In genomic region chr6:13528232-13528631, GRCh38 we compare ENCODE assay signal across 18 cellular contexts. TPM values are rescaled to one million over a fixed set of nuclear protein-coding genes. Genes with fewer than 3 reads are reported as not detected.
A peak's percentile ranks its signal among the peaks of the same experiment; 100 is the strongest.
DNase-seq lines count a peak whose midpoint lies in the region; ATAC-seq and TF ChIP-seq lines count a peak whose summit lies in the region.
"Had no signal": no experiment of that assay in that cellular context is flagged by ENCODE, and none has a peak within 500 bp of the region (broad histone marks: within the 10 kb centered on the region; RNA-seq: fewer than 3 reads in every experiment).

No MANE protein-coding gene starts in this region.

- no peak overlapping the region for H3K4me3 ChIP-seq in IMR-90 (ENCODE audit: insufficient read depth, low read depth, low read length)
- H3K4me3 ChIP-seq in cardiac fibroblast (replicated peaks in 1 of 2; ENCODE audit: low read depth in 2 of 2, low read length in 2 of 2): no peak overlapping the region
- no peak overlapping the region for H3K4me3 ChIP-seq in neuronal stem cell (ENCODE audit: low read length in 2 of 2)
- H3K4me3 ChIP-seq: GM12878, GM23338, PC-9, sigmoid colon had no signal

- intact Hi-C loops in IMR-90 (cut with micrococcal nuclease): no loop called here

- no peak overlapping the region for H4K5ac ChIP-seq in IMR-90 (ENCODE audit: low read depth, low read length)

- H4K91ac ChIP-seq in IMR-90 (ENCODE audit: insufficient read depth, low read depth, low read length): no peak overlapping the region
- no peak overlapping the region for H4K91ac ChIP-seq in neuronal stem cell (ENCODE audit: low read depth, low read length, poor library complexity)

- no peak overlapping the region for H3K4ac ChIP-seq in IMR-90 (ENCODE audit: low read depth, low read length)
- no peak overlapping the region for H3K4ac ChIP-seq in neuronal stem cell (ENCODE audit: low read length)

- H2BK15ac ChIP-seq in IMR-90 (ENCODE audit: low read depth, low read length) (no peak overlapping the region), neuronal stem cell (ENCODE audit: low read length) (no peak overlapping the region)

- no peak overlapping the region for H3K27ac ChIP-seq in IMR-90 (ENCODE audit: insufficient read depth, low read length)
- no peak overlapping the region for H3K27ac ChIP-seq in neuronal stem cell (replicated peaks; ENCODE audit: low read length)
- H3K27ac ChIP-seq: PC-9 had no signal

- H3K9me3 ChIP-seq in IMR-90 (ENCODE audit: control insufficient read depth, insufficient read depth, low read length): no peaks in the 10 kb centered on the region
- H3K9me3 ChIP-seq in neuronal stem cell (replicated peaks in 1 of 2; ENCODE audit: control insufficient read depth in 2 of 2, insufficient read depth in 1 of 2, low read depth in 1 of 2, low read length in 2 of 2): no peaks in the 10 kb centered on the region
- H3K9me3 ChIP-seq: sigmoid colon had no signal

- H3K27me3 ChIP-seq in IMR-90 (ENCODE audit: control insufficient read depth, insufficient read depth, low read length) (peaks cover 8% of the 10 kb centered on the region), neuronal stem cell (ENCODE audit: control insufficient read depth in 3 of 3, insufficient read depth in 3 of 3, low read depth in 1 of 3, low read length in 3 of 3) (peaks cover 0 to 15% (median 0%) of the 10 kb centered on the region in 3 experiments)
- H3K27me3 ChIP-seq: sigmoid colon had no signal

- H2BK120ac ChIP-seq in IMR-90 (ENCODE audit: low read depth, low read length) (no peak overlapping the region), neuronal stem cell (ENCODE audit: low read depth, low read length) (no peak overlapping the region)

- H3K36me3 ChIP-seq in IMR-90 (ENCODE audit: control insufficient read depth, insufficient read depth, low read length) (no peaks in the 10 kb centered on the region), neuronal stem cell (replicated peaks in 1 of 2; ENCODE audit: control insufficient read depth in 2 of 2, insufficient read depth in 2 of 2, low read length in 2 of 2) (no peaks in the 10 kb centered on the region)
- H3K36me3 ChIP-seq: sigmoid colon had no signal

- CTCF ChIA-PET in IMR-90 (lab: Yijun Ruan, JAX): no interaction called here

- no peak for TF ChIP-seq POLR2A in IMR-90 (IDR thresholded peaks at IDR 0.05; ENCODE audit: low read depth, low read length)

- WGBS in IMR-90 (ENCODE audit: extremely low coverage in 2 of 2, insufficient read length in 1 of 2), 2 experiments: no CpG with 5 or more reads among the region's 3 CpGs
- no CpG with 5 or more reads among the region's 3 CpGs for WGBS in neuronal stem cell (ENCODE audit: extremely low coverage in 2 of 2, insufficient read length in 2 of 2, insufficient replicate concordance in 1 of 2), 2 donors

- no peak overlapping the region for H3K4me2 ChIP-seq in IMR-90 (ENCODE audit: low read depth, low read length)
- no peak overlapping the region for H3K4me2 ChIP-seq in neuronal stem cell (ENCODE audit: insufficient read depth, low read length, poor library complexity, severe bottlenecking)
- H3K4me2 ChIP-seq: PC-9 had no signal

- in situ Hi-C loops in IMR-90 (cut with MboI; ENCODE audit: low sequenced_read_pairs): loop anchor here (25.0 kb wide), 1 partner anchor 341 kb away; no protein-coding TSS in a partner anchor

- BruUV-seq in IMR-90 (replicated peaks; lab: Mats Ljungman, UMichigan): no TSS peak

- H3K4me1 ChIP-seq in IMR-90 (ENCODE audit: control insufficient read depth, insufficient read depth, low read length) (no peaks in the 10 kb centered on the region), neuronal stem cell (ENCODE audit: control insufficient read depth in 2 of 2, insufficient read depth in 1 of 2, low read depth in 1 of 2, low read length in 2 of 2) (peaks cover 3 to 7% of the 10 kb centered on the region in 2 donors)
- H3K4me1 ChIP-seq: sigmoid colon had no signal

- no peak overlapping the region for H4K8ac ChIP-seq in IMR-90 (ENCODE audit: low read depth in 2 of 2, low read length in 2 of 2)
- H4K8ac ChIP-seq in neuronal stem cell (ENCODE audit: low read depth, low read length): no peak overlapping the region

- H3K23ac ChIP-seq in IMR-90 (ENCODE audit: low read depth, low read length) (no peak overlapping the region), neuronal stem cell (ENCODE audit: low read depth, low read length, poor library complexity) (no peak overlapping the region)

- H3K9ac ChIP-seq in IMR-90 (ENCODE audit: low read depth, low read length): no peak overlapping the region
- H3K9ac ChIP-seq in neuronal stem cell (ENCODE audit: low read depth, low read length, poor library complexity): no peak overlapping the region

- H3K79me1 ChIP-seq in IMR-90 (ENCODE audit: low read depth in 1 of 2, low read length in 2 of 2) (no peaks in the 10 kb centered on the region), neuronal stem cell (ENCODE audit: low read depth, low read length) (no peaks in the 10 kb centered on the region)

- POLR2A ChIA-PET in IMR-90 (lab: Charles Lee; ENCODE audit: unreplicated experiment): no interaction called here

- no peak overlapping the region for H2BK5ac ChIP-seq in IMR-90 (ENCODE audit: low read depth, low read length, poor library complexity, severe bottlenecking)
- H2BK5ac ChIP-seq in neuronal stem cell (ENCODE audit: low read length): no peak overlapping the region

- no peak overlapping the region for H2BK12ac ChIP-seq in neuronal stem cell (ENCODE audit: low read length)

- no peak overlapping the region for H2AK9ac ChIP-seq in IMR-90 (replicated peaks; ENCODE audit: low read depth, low read length, poor library complexity)

- H3K56ac ChIP-seq in IMR-90 (ENCODE audit: extremely low read depth, insufficient read depth, low read length): no peak overlapping the region

- dilution Hi-C loops in IMR-90 (cut with HindIII; ENCODE audit: low sequenced_read_pairs, unreplicated experiment): no loop called here

- peak; percentile 24 to 25 for DNase-seq in AML-193 (lab: John Stamatoyannopoulos, UW)
- DNase-seq in IMR-90: no peak
- peak; percentile 25 to 30 for DNase-seq in cardiac fibroblast (ENCODE audit: low read depth in 2 of 2)
- no peak for DNase-seq in left lobe of liver (ENCODE audit: low spot score)
- no peak for DNase-seq in neuronal stem cell (ENCODE audit: low spot score)
- DNase-seq in MV-4-11 (lab: John Stamatoyannopoulos, UW): no peak
- DNase-seq: activated CD4-positive, alpha-beta T cell treated with anti-CD3 and anti-CD28 coated beads, Interleukin-2, amount 50 U/mL, for 4 hours; activated naive CD8-positive, alpha-beta T cell treated with anti-CD3 and anti-CD28 coated beads, Interleukin-2, amount 10 ng/mL, durations not matched to agents 7 days and 5 days; foreskin melanocyte; NCI-H187 treated with DMSO at 0.1 percent for 48 hours; NCI-H524; PC-9; sigmoid colon; stimulated activated CD4-positive, alpha-beta T cell treated with anti-CD3 and anti-CD28 coated beads, Interleukin-2, amount 100 ng/mL, for 24 hours had no signal

- no peak overlapping the region for H2AFZ ChIP-seq in IMR-90 (replicated peaks; ENCODE audit: low read length, poor library complexity)
- no peak overlapping the region for H2AFZ ChIP-seq in neuronal stem cell (ENCODE audit: low read length)
- H2AFZ ChIP-seq: PC-9 had no signal

- H2AK5ac ChIP-seq in IMR-90 (ENCODE audit: low read depth, low read length) (no peak overlapping the region), neuronal stem cell (ENCODE audit: low read depth, low read length) (no peak overlapping the region)

- H3K18ac ChIP-seq in IMR-90 (ENCODE audit: low read depth, low read length): no peak overlapping the region
- H3K18ac ChIP-seq in neuronal stem cell (ENCODE audit: low read length): no peak overlapping the region

- TF ChIP-seq CTCF in IMR-90 (conservative IDR thresholded peaks at IDR 0.05; ENCODE audit: low read depth, low read length): peak; percentile 15; the same call in 1 of the 2 replicates
- no peak for TF ChIP-seq CTCF in cardiac fibroblast (IDR thresholded peaks at IDR 0.05; ENCODE audit: low read depth, low read length)

- TF ChIP-seq RAD21 in IMR-90 (IDR thresholded peaks at IDR 0.05; ENCODE audit: low read length): no peak

- no peak overlapping the region for H3K14ac ChIP-seq in IMR-90 (replicated peaks; ENCODE audit: low read depth, low read length)
- no peak overlapping the region for H3K14ac ChIP-seq in neuronal stem cell (ENCODE audit: low read length)

- H2BK20ac ChIP-seq in IMR-90 (ENCODE audit: low read depth, low read length): no peak overlapping the region

- no peaks in the 10 kb centered on the region for H4K20me1 ChIP-seq in IMR-90 (ENCODE audit: insufficient read depth, low read length)

- ATAC-seq in IMR-90 (ENCODE audit: low read depth): no peak
- ATAC-seq in left lobe of liver: peak; percentile 32
- no peak for ATAC-seq in GM19467 (IDR thresholded peaks at IDR 0.05; ENCODE audit: unreplicated experiment)
- ATAC-seq in GM21381 (IDR thresholded peaks at IDR 0.05; ENCODE audit: unreplicated experiment): no peak
- ATAC-seq: GM12878 had no signal

- no peaks in the 10 kb centered on the region for H3K9me1 ChIP-seq in IMR-90 (ENCODE audit: insufficient read depth, low read length)

TF ChIP-seq in IMR-90, 13 proteins besides CTCF, POLR2A, EP300 and RAD21:
- TF ChIP-seq MAFK (IDR thresholded peaks at IDR 0.05; ENCODE audit: low read depth, low read length): no peak
- TF ChIP-seq BHLHE40 (IDR thresholded peaks at IDR 0.05; ENCODE audit: low read depth, low read length): no peak
- TF ChIP-seq CEBPB (IDR thresholded peaks at IDR 0.05; ENCODE audit: low read depth, low read length): no peak
- no peak for TF ChIP-seq MAZ (IDR thresholded peaks at IDR 0.05; ENCODE audit: borderline replicate concordance, low read depth, low read length)
- no peak for TF ChIP-seq NFE2L2 (IDR thresholded peaks at IDR 0.05; ENCODE audit: low read depth, low read length)
- TF ChIP-seq SMC3 (IDR thresholded peaks at IDR 0.05; ENCODE audit: low read depth, low read length): 0 out of 2 replicates have a peak, but pooled peaks have one; percentile 5
- TF ChIP-seq CHD1 (IDR thresholded peaks at IDR 0.05; ENCODE audit: low read depth, low read length): no peak
- TF ChIP-seq MXI1 (IDR thresholded peaks at IDR 0.05; ENCODE audit: borderline replicate concordance, low read depth, low read length): no peak

RNA-seq across cellular contexts. Expression of gene GFOD1, which starts 40.8 kb away (rescaled TPM):
- total RNA-seq in IMR-90 (2012; rRNA removed) (3.4 and 3.6 TPM in 2 replicates), left lobe of liver (9.6 TPM)
- polyA plus RNA-seq in IMR-90 (2012; rRNA removed): 1.8 and 2.2 TPM in 2 replicates
- 0.78 and 1.7 TPM in 2 replicates for polyA plus RNA-seq in IMR-90 (2012; cell fraction: cytosol; rRNA removed)
- polyA plus RNA-seq in IMR-90 (2012; cell fraction: nucleus; rRNA removed; ENCODE audit: low replicate concordance): 3.5 and 3.9 TPM in 2 replicates
- 1.3 TPM for polyA plus RNA-seq in neuronal stem cell (2013, experiment 1 of 2)
- polyA plus RNA-seq in neuronal stem cell (2013, experiment 2 of 2): 1.4 TPM

RNA-seq across cellular contexts. Expression of gene SIRT5, which starts 46.2 kb away (rescaled TPM):
- total RNA-seq in IMR-90 (2012; rRNA removed): 5.0 and 5.2 TPM in 2 replicates
- polyA plus RNA-seq in IMR-90 (2012; rRNA removed): 4.6 and 4.7 TPM in 2 replicates
- 2.8 TPM in 2 replicates for polyA plus RNA-seq in IMR-90 (2012; cell fraction: cytosol; rRNA removed)
- polyA plus RNA-seq in IMR-90 (2012; cell fraction: nucleus; rRNA removed; ENCODE audit: low replicate concordance): 7.5 and 18.8 TPM in 2 replicates
- total RNA-seq in left lobe of liver: 22.5 TPM
- 8.5 TPM for polyA plus RNA-seq in neuronal stem cell (2013, experiment 1 of 2)
- 9.1 TPM for polyA plus RNA-seq in neuronal stem cell (2013, experiment 2 of 2)

Comparison
In these comparisons a context has a peak if more than half of its experiments do, and no peak if none do; other contexts are left out.
1. DNase-seq: peak in AML-193 (2 of 2) and cardiac fibroblast (2 of 2); none in IMR-90 (single experiment), left lobe of liver (single experiment), neuronal stem cell (single experiment) and MV-4-11 (single experiment).